Comparison of ENCODE assay signal across 8 cellular contexts in the genomic region with DNA sequence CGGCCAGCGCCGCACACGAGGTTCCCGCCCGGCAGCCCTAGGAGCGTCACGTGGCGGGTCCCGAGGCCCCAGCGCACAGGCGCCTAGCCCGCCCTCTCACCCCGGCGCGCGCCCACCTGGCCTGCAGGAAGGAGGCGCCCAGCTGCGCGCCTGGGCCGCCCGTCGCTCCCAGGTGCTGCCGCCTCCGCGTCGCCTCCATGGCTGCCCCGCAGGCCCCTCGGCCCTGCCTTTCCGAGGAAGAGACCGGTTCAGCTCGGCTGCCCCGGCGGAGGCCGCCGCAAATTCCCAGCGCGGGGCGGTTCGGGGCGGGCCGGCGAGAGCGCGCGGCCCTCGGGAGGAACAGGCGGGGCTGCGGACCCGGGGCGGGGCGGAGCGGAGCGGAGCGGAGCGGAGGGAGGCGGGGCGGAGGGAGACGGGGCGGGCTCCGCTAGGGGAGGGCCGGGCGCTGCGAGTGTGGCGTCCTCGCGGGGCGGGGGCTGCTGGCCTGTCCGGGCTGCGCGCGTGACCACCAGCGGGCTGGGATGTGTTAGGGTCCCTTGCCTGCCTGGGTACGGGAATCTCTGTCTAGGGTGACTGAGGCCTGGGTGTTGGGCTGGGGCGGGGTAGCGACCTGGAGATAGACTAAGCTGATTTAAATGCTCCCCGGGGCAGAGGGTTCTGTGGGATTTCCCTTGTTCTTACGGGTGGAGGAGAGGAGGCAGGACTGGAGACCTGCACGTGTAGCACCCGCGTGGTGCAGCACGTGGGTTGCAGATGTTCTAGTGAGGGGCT. TPM values are rescaled to one million over a fixed set of nuclear protein-coding genes. Genes with fewer than 3 reads are reported as not detected.
DNase-seq lines count a peak whose midpoint lies in the region; ATAC-seq and TF ChIP-seq lines count a peak whose summit lies in the region.

A gene (minus strand): TSS at position 343 of the 771 bp plus-strand sequence. CDS start 144 bp downstream, at position 199.

- dilution Hi-C loops in mammary epithelial cell (cut with HindIII; ENCODE audit: low sequenced_read_pairs), result no loop called here

- peak within 1 kb of the TSS; percentile 29 to 92 (median 82) for H3K27ac Mint-ChIP-seq in immature natural killer cell

- WGBS in mammary epithelial cell (ENCODE audit: low coverage, missing lambda C conversion rate), result 4% methylated on average over 23 of the region's 82 CpGs

- H3K36me3 ChIP-seq in mammary epithelial cell (ENCODE audit: insufficient read depth, low read length), result no peaks in the 10 kb centered on the region

- H3K4me1 ChIP-seq in mammary epithelial cell (ENCODE audit: insufficient read depth, low read length), result peaks cover 13% of the 10 kb centered on the region

- H4K20me1 ChIP-seq in mammary epithelial cell (ENCODE audit: insufficient read depth, low read length), result no peaks in the 10 kb centered on the region

- TF ChIP-seq CTCF in WI38 (IDR thresholded peaks at IDR 0.05; ENCODE audit: low read depth, low read length) (no peak), mammary epithelial cell (conservative IDR thresholded peaks at IDR 0.05 in 1 of 2, IDR thresholded peaks at IDR 0.05 in 1 of 2; ENCODE audit: extremely low read depth in 1 of 2, insufficient read depth in 1 of 2, low read depth in 1 of 2, low read length in 2 of 2) (no peak)

- H3K9me3 ChIP-seq in mammary epithelial cell (replicated peaks; ENCODE audit: insufficient read depth, low read length), result no peaks in the 10 kb centered on the region

- H3K27me3 ChIP-seq in mammary epithelial cell (ENCODE audit: insufficient read depth, low read length), result no peaks in the 10 kb centered on the region

- peak within 1 kb of the TSS; percentile 88 for H2AFZ ChIP-seq in mammary epithelial cell (ENCODE audit: low read depth, low read length)

- H3K4me1 Mint-ChIP-seq in immature natural killer cell, result peaks cover 31 to 32% of the 10 kb centered on the region in 2 donors

- ATAC-seq in GM18858 (IDR thresholded peaks at IDR 0.05; ENCODE audit: unreplicated experiment) (peak; percentile 53), HG03064 (IDR thresholded peaks at IDR 0.05; ENCODE audit: low read depth, unreplicated experiment) (peak; percentile 59)

- H3K27me3 Mint-ChIP-seq in immature natural killer cell (ENCODE audit: low read depth in 3 of 3), result peaks cover 6 to 9% (median 8%) of the 10 kb centered on the region in 3 donors

- H3K4me3 ChIP-seq in WI38 (ENCODE audit: low read depth, low read length) (peak within 1 kb of the TSS; percentile 66), mammary epithelial cell (replicated peaks in 1 of 3; ENCODE audit: insufficient read depth in 1 of 3, low read depth in 2 of 3, low read length in 3 of 3) (peak within 1 kb of the TSS; percentile 58 to 67 (median 67))

- no peaks in the 10 kb centered on the region for H3K9me3 Mint-ChIP-seq in immature natural killer cell

- DNase-seq in 8988T (peak; percentile 66), NCI-H2196 treated with DMSO at 0.1 percent for 48 hours (lab: John Stamatoyannopoulos, UW; ENCODE audit: unreplicated experiment) (peak; percentile 39), mammary epithelial cell (peak; percentile 83), immature natural killer cell (peak; percentile 80 to 85 (median 83)), smooth muscle cell of the brain vasculature (ENCODE audit: low read depth, low spot score) (peak; percentile 21)

- in situ Hi-C loops in mammary epithelial cell (cut with MboI; ENCODE audit: low sequenced_read_pairs in 2 of 2), result loop anchor here in 1 of 2 donors (25.0 kb wide), 1 partner anchor 158 kb away; no protein-coding TSS in a partner anchor

- no peaks in the 10 kb centered on the region for H3K36me3 Mint-ChIP-seq in immature natural killer cell

- intact Hi-C loops in mammary epithelial cell (cut with micrococcal nuclease), result no loop called here

- CTCF ChIA-PET in mammary epithelial cell (lab: Charles Lee; ENCODE audit: low non-redundant PET), result no interaction called here

- BruUV-seq in mammary epithelial cell (replicated peaks; lab: Mats Ljungman, UMichigan), result no TSS peak

- H3K9ac ChIP-seq in mammary epithelial cell (ENCODE audit: insufficient read depth, low read length), result peak within 1 kb of the TSS; percentile 82

- H3K4me3 Mint-ChIP-seq in immature natural killer cell, result peak within 1 kb of the TSS; percentile 90 to 95 (median 94)

- peak within 1 kb of the TSS; percentile 70 for H3K27ac ChIP-seq in mammary epithelial cell (ENCODE audit: insufficient read depth, low read depth, low read length)

- peak within 1 kb of the TSS; percentile 90 for H3K4me2 ChIP-seq in mammary epithelial cell (ENCODE audit: insufficient read depth, low read depth, low read length)

- peaks cover 45% of the 10 kb centered on the region for H3K79me2 ChIP-seq in mammary epithelial cell (ENCODE audit: insufficient read depth, low read length)

RNA-seq across cellular contexts. Expression of the gene that starts here (rescaled TPM):
- total RNA-seq in mammary epithelial cell, result 10 to 100 TPM; 18.7 to 40.9 TPM
- 48.0 TPM for polyA plus RNA-seq in mammary epithelial cell
- 86.5 TPM for polyA minus RNA-seq in mammary epithelial cell
- polyA plus RNA-seq in immature natural killer cell, result 1 to 10 TPM; 1.3 to 2.5 (median 2.3) TPM

Comparison
In these comparisons a context has a peak if more than half of its experiments do, and no peak if none do; other contexts are left out.
1. Peak in every context shown above with its lines: DNase-seq, ATAC-seq, H3K4me3 ChIP-seq and H3K27ac ChIP-seq.
2. RNA of the gene that starts here (polyA plus RNA-seq): 48.0 TPM in mammary epithelial cell (single experiment); 1.3 to 2.5 TPM in immature natural killer cell; every median in the first group is over 10 times any median in the second.
3. DNase-seq: peak in every context shown above with its lines; median percentile 83 in mammary epithelial cell; 83 in immature natural killer cell; 66 in 8988T; 39 in NCI-H2196 treated with DMSO at 0.1 percent for 48 hours; 21 in smooth muscle cell of the brain vasculature.